In genomic region chr2:240596491-240596931, GRCh38 we compare ENCODE assay signal across 1 cellular context.
TF ChIP-seq lines count a peak whose summit lies in the region.

No MANE protein-coding gene starts in this region.

TF ChIP-seq in HepG2, 621 proteins besides CTCF, POLR2A, EP300 and RAD21:
- 0 out of 2 replicates have a peak, but pooled peaks have one; percentile 21 for TF ChIP-seq CHCHD3 (CRISPR knock-in tag; IDR thresholded peaks at IDR 0.05)
- no peak for TF ChIP-seq SOX6 (IDR thresholded peaks at IDR 0.05)
- TF ChIP-seq SOX6 (CRISPR knock-in tag; IDR thresholded peaks at IDR 0.05) = no peak
TF ChIP-seq in HepG2: peak in this region for 1.
